In the genomic region with DNA sequence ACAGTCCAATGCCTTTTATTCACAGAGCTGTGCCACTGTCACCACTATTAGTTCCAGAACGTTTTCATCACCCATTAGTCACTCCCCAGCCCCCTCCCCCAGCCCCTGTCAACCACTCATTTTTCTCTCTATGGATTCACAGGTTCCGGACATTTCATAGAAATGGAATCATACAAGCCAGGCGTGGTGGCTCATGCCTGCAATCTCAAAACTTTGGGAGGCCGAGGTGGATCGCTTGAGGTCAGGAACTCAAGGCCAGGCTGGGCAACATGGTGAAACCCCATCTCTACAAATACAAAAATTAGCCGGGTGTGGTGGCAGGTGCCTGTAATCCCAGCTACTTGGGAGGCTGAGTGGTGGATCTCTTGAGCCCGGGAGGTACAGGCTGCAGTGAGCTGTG, we compare ENCODE assay signal across 9 cellular contexts. TPM values are rescaled to one million over a fixed set of nuclear protein-coding genes. Genes with fewer than 3 reads are reported as not detected.
A peak's percentile ranks its signal among the peaks of the same experiment; 100 is the strongest.
DNase-seq lines count a peak whose midpoint lies in the region; ATAC-seq, FAIRE-seq and TF ChIP-seq lines count a peak whose summit lies in the region.
"Had no signal": no experiment of that assay in that cellular context is flagged by ENCODE, and none has a peak within 500 bp of the region (broad histone marks: within the 10 kb centered on the region; RNA-seq: fewer than 3 reads in every experiment).

No MANE protein-coding gene starts in this region.

- H3K4me2 ChIP-seq in A549 (peak overlapping the region; percentile 75), keratinocyte (ENCODE audit: control insufficient read depth, extremely low read depth, insufficient read depth, low read depth, low read length) (peak overlapping the region; percentile 81)

- peaks cover 15% of the 10 kb centered on the region for H3K4me1 ChIP-seq in A549
- H3K4me1 ChIP-seq in keratinocyte (ENCODE audit: control insufficient read depth, extremely low read depth, insufficient read depth, low read length) = peaks cover 13% of the 10 kb centered on the region
- H3K4me1 ChIP-seq in thyroid gland = peaks cover 9 to 17% of the 10 kb centered on the region in 2 donors

- TF ChIP-seq POLR2A in A549 (IDR thresholded peaks at IDR 0.05; ENCODE audit: low read length) (no peak), thyroid gland (IDR thresholded peaks at IDR 0.05) (no peak)

- CTCF ChIA-PET in A549 (lab: Yijun Ruan, JAX) = interaction anchor here (0.7 to 12.6 kb wide), 6 partner anchors 38 to 98 kb away, joined by 4 to 231 read pairs (median 6); no protein-coding TSS in a partner anchor

- H3K79me2 ChIP-seq in keratinocyte (ENCODE audit: control insufficient read depth, insufficient read depth, low read length) = peaks cover 36% of the 10 kb centered on the region

- H3K4me3 ChIP-seq in A549 (no peak overlapping the region), keratinocyte (ENCODE audit: control insufficient read depth in 2 of 3, extremely low read depth in 1 of 3, insufficient read depth in 2 of 3, low read depth in 1 of 3, low read length in 3 of 3) (no peak overlapping the region), thyroid gland (replicated peaks in 1 of 3) (no peak overlapping the region)

- WGBS in A549 (ENCODE audit: missing lambda C conversion rate) = 72% methylated on average over 7 of the region's 7 CpGs
- WGBS in thyroid gland, 2 donors = 81 to 82% methylated on average over 7 of the region's 7 CpGs

- H3K9me3 ChIP-seq in A549 (no peaks in the 10 kb centered on the region), keratinocyte (ENCODE audit: control insufficient read depth, low read depth, low read length) (no peaks in the 10 kb centered on the region), thyroid gland (no peaks in the 10 kb centered on the region)

- POLR2A ChIA-PET in A549 (lab: Yijun Ruan, JAX) = interaction anchor here (0.8 to 1.5 kb wide), 4 partner anchors 13 to 80 kb away, joined by 3 to 5 read pairs (median 4); a partner anchor contains a TSS

- TF ChIP-seq EP300 in A549 (IDR thresholded peaks at IDR 0.05) = no peak

- peak overlapping the region in 1 of 2 experiments; percentile 51; a peak in 2 of 6 replicates for H3K27ac ChIP-seq in A549
- peak overlapping the region; percentile 52 for H3K27ac ChIP-seq in keratinocyte (ENCODE audit: control insufficient read depth, insufficient read depth, low read length)
- H3K27ac ChIP-seq in thyroid gland = no peak overlapping the region

- TF ChIP-seq CTCF in A549 (IDR thresholded peaks at IDR 0.05) = no peak
- no peak for TF ChIP-seq CTCF in keratinocyte (optimal IDR thresholded peaks at IDR 0.05 in 1 of 3, IDR thresholded peaks at IDR 0.05 in 1 of 3, conservative IDR thresholded peaks at IDR 0.05 in 1 of 3; ENCODE audit: extremely low read depth in 1 of 3, insufficient read depth in 2 of 3, low read length in 3 of 3)
- no peak for TF ChIP-seq CTCF in thyroid gland (IDR thresholded peaks at IDR 0.05)

- dilution Hi-C loops in keratinocyte (cut with MboI; ENCODE audit: extremely low pct_ligation_motif_present, low sequenced_read_pairs) = no loop called here

- DNase-seq in A549 (ENCODE audit: low read depth in 1 of 2, low spot score in 1 of 2) (no peak), EL (peak; percentile 77), keratinocyte (ENCODE audit: low read depth, low spot score) (no peak), NK-92 (lab: John Stamatoyannopoulos, UW; ENCODE audit: unreplicated experiment) (no peak), NAMALWA (ENCODE audit: low spot score) (no peak), thyroid gland (no peak)
- DNase-seq in activated CD4-positive, alpha-beta T cell treated with anti-CD3 and anti-CD28 coated beads, Interleukin-2, amount 50 U/mL, for 48 hours = peak; percentile 27 to 34

- H3K9me1 ChIP-seq in keratinocyte (ENCODE audit: control insufficient read depth, extremely low read depth, insufficient read depth, low read length) = no peaks in the 10 kb centered on the region

- intact Hi-C loops in thyroid gland (cut with DNase I) = no loop called here

- H3K27me3 ChIP-seq in keratinocyte (ENCODE audit: control insufficient read depth, extremely low read depth, insufficient read depth, low read length) (no peaks in the 10 kb centered on the region), thyroid gland (no peaks in the 10 kb centered on the region)

- H3K36me3 ChIP-seq in keratinocyte (ENCODE audit: control insufficient read depth in 2 of 2, extremely low read depth in 1 of 2, insufficient read depth in 2 of 2, low read length in 2 of 2) = peaks cover 0 to 12% of the 10 kb centered on the region in 2 experiments
- no peaks in the 10 kb centered on the region for H3K36me3 ChIP-seq in thyroid gland

- H3K9ac ChIP-seq in keratinocyte (ENCODE audit: control insufficient read depth, extremely low read depth, insufficient read depth, low read length) = no peak overlapping the region

- H4K20me1 ChIP-seq in keratinocyte (ENCODE audit: control insufficient read depth, extremely low read depth, insufficient read depth, low read length) = peaks cover 2% of the 10 kb centered on the region

- FAIRE-seq in A549 (lab: Jason Lieb, UNC) = no peak
- no peak for FAIRE-seq in keratinocyte (lab: Jason Lieb, UNC)
- FAIRE-seq: small intestine had no signal

- no peak overlapping the region for H2AFZ ChIP-seq in keratinocyte (ENCODE audit: control insufficient read depth, low read length)

- TF ChIP-seq RAD21 in A549 (conservative IDR thresholded peaks at IDR 0.05 in 1 of 2, IDR thresholded peaks at IDR 0.05 in 1 of 2) = no peak

- peak in 1 of 2 experiments; percentile 8; a peak in 2 of 6 replicates for ATAC-seq in A549
- no peak for ATAC-seq in GM18498 (IDR thresholded peaks at IDR 0.05; ENCODE audit: unreplicated experiment)

TF ChIP-seq in A549, 52 proteins besides CTCF, POLR2A, EP300 and RAD21 (continues in another document):
- no peak for TF ChIP-seq JUN (IDR thresholded peaks at IDR 0.05)

RNA-seq across cellular contexts. Expression of a gene that starts 0.8 kb away (rescaled TPM):
- polyA plus RNA-seq in A549 (2011; rRNA removed) (42.5 and 55.1 TPM in 2 replicates), A549 (2017; fragmentation: RNase III; extraction: RNeasy Plus Mini Kit Qiagen cat#74134 plus additional on column Dnase treatment) (58.7 to 64.3 TPM (median 59.1 TPM) in 3 replicates), keratinocyte (25.0 to 41.2 TPM (median 32.7 TPM) in 3 replicates)
- polyA plus RNA-seq in A549 (2012; cell fraction: cytosol; rRNA removed) = 169 and 194 TPM in 2 replicates
- polyA plus RNA-seq in A549 (2012; cell fraction: nucleus; rRNA removed) = 144 and 160 TPM in 2 replicates
- polyA minus RNA-seq in A549 (2011; rRNA and poly(A)+ RNA removed) = 9.2 and 9.3 TPM in 2 replicates
- 22.4 TPM for polyA plus RNA-seq in keratinocyte (2011; ENCODE audit: low read depth)
- polyA plus RNA-seq in keratinocyte (2011; cell fraction: cytosol; rRNA removed) = 15.6 and 27.6 TPM in 2 replicates
- 29.2 and 38.2 TPM in 2 replicates for polyA plus RNA-seq in keratinocyte (2011; cell fraction: nucleus; rRNA removed)
- 33.9 and 36.4 TPM in 2 replicates for polyA plus RNA-seq in keratinocyte (2012; ENCODE audit: low replicate concordance)
- polyA minus RNA-seq in keratinocyte = 7.3 to 8.6 TPM (median 8.0 TPM) in 3 replicates
- 15.9 TPM for polyA minus RNA-seq in keratinocyte (2011; cell fraction: cytosol; rRNA and poly(A)+ RNA removed)
- polyA minus RNA-seq in keratinocyte (2011; cell fraction: nucleus; rRNA and poly(A)+ RNA removed) = 9.5 and 11.3 TPM in 2 replicates
- total RNA-seq in thyroid gland = 10 to 100 TPM in 3 of 4 donors, 1 to 10 TPM in 1; 5.6 to 60.2 (median 27.3) TPM

RNA-seq across cellular contexts. Expression of a gene that starts 19.8 kb away (rescaled TPM):
- polyA plus RNA-seq in A549 (2011; rRNA removed) = 2.0 and 2.3 TPM in 2 replicates
- polyA plus RNA-seq in A549 (2012; cell fraction: cytosol; rRNA removed) = 6.1 and 9.5 TPM in 2 replicates
- polyA plus RNA-seq in A549 (2012; cell fraction: nucleus; rRNA removed) = 14.0 and 32.6 TPM in 2 replicates
- 4.0 to 4.7 TPM (median 4.2 TPM) in 3 replicates for polyA plus RNA-seq in A549 (2017; fragmentation: RNase III; extraction: RNeasy Plus Mini Kit Qiagen cat#74134 plus additional on column Dnase treatment)
- 1.3 and 1.8 TPM in 2 replicates for polyA minus RNA-seq in A549 (2011; rRNA and poly(A)+ RNA removed)
- polyA plus RNA-seq in keratinocyte = 0.37 to 1.1 TPM (median 0.46 TPM) in 3 replicates
- 4.4 TPM for polyA plus RNA-seq in keratinocyte (2011; ENCODE audit: low read depth)
- 0.29 and 0.88 TPM in 2 replicates for polyA plus RNA-seq in keratinocyte (2011; cell fraction: cytosol; rRNA removed)
- polyA plus RNA-seq in keratinocyte (2011; cell fraction: nucleus; rRNA removed) = 2.5 and 3.9 TPM in 2 replicates
- 0.71 and 6.3 TPM in 2 replicates for polyA plus RNA-seq in keratinocyte (2012; ENCODE audit: low replicate concordance)
- 0.59 to 0.99 TPM (median 0.80 TPM) in 3 replicates for polyA minus RNA-seq in keratinocyte
- polyA minus RNA-seq in keratinocyte (2011; cell fraction: cytosol; rRNA and poly(A)+ RNA removed) = 2.7 TPM
- polyA minus RNA-seq in keratinocyte (2011; cell fraction: nucleus; rRNA and poly(A)+ RNA removed) = 3.3 and 3.5 TPM in 2 replicates
- 10 to 100 TPM; 21.9 to 47.0 (median 28.8) TPM for total RNA-seq in thyroid gland

RNA-seq across cellular contexts. Expression of a gene that starts 36.0 kb away (rescaled TPM):
- polyA plus RNA-seq in A549 (2011; rRNA removed) = 5.5 and 6.8 TPM in 2 replicates
- polyA plus RNA-seq in A549 (2012; cell fraction: cytosol; rRNA removed) = 20.8 and 29.4 TPM in 2 replicates
- polyA plus RNA-seq in A549 (2012; cell fraction: nucleus; rRNA removed) = 37.1 and 54.5 TPM in 2 replicates
- polyA plus RNA-seq in A549 (2017; fragmentation: RNase III; extraction: RNeasy Plus Mini Kit Qiagen cat#74134 plus additional on column Dnase treatment) = 15.8 to 19.5 TPM (median 16.3 TPM) in 3 replicates
- 3.3 and 6.4 TPM in 2 replicates for polyA minus RNA-seq in A549 (2011; rRNA and poly(A)+ RNA removed)
- 0.63 to 2.3 TPM (median 1.0 TPM) in 3 replicates for polyA plus RNA-seq in keratinocyte
- polyA plus RNA-seq in keratinocyte (2011; ENCODE audit: low read depth) = 1.1 TPM
- polyA plus RNA-seq in keratinocyte (2011; cell fraction: cytosol; rRNA removed) = 1.6 and 3.7 TPM in 2 replicates
- 4.6 and 5.9 TPM in 2 replicates for polyA plus RNA-seq in keratinocyte (2011; cell fraction: nucleus; rRNA removed)
- 2.9 and 5.1 TPM in 2 replicates for polyA plus RNA-seq in keratinocyte (2012; ENCODE audit: low replicate concordance)
- polyA minus RNA-seq in keratinocyte = 1.7 to 9.7 TPM (median 1.9 TPM) in 3 replicates
- polyA minus RNA-seq in keratinocyte (2011; cell fraction: cytosol; rRNA and poly(A)+ RNA removed) = 6.5 TPM
- 2.2 TPM in 2 replicates for polyA minus RNA-seq in keratinocyte (2011; cell fraction: nucleus; rRNA and poly(A)+ RNA removed)
- 1 to 10 TPM; 5.5 to 7.6 (median 6.7) TPM for total RNA-seq in thyroid gland

Comparison
In these comparisons a context has a peak if more than half of its experiments do, and no peak if none do; other contexts are left out.
1. DNase-seq: peak in EL (single experiment) and activated CD4-positive, alpha-beta T cell treated with anti-CD3 and anti-CD28 coated beads, Interleukin-2, amount 50 U/mL, for 48 hours (2 of 2); none in A549 (0 of 2), keratinocyte (single experiment), NK-92 (single experiment), NAMALWA (single experiment) and thyroid gland (0 of 2).